ENCODE assay signal across 11 cellular contexts in the genomic region with DNA sequence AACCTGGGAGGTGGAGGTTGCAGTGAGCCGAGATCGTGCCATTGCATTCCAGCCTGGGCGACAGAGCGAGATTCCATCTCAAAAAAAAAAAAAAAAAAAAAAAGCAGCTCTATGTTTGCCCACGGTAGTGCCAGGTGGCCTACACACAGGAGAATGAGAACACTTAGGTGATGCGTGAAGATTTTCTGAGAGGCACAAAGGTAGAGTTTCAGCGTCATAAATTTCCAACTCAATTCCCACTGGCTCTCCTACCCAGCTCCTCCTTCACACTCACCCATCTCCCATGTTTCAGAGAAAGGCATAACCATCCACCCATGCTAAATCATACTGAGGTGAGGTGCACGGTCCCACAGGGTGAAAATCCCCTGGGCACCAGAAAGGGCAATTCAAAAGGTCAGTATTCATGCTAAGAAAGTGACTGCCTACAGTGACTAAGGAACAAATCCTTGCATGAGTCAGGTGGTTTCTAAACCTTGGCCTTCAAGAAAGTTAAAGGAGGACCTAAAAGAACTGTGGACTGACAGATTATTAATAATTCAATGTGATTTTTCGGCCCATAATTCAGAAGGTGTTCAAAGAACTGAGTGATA.
DNase-seq lines count a peak whose midpoint lies in the region; TF ChIP-seq lines count a peak whose summit lies in the region.
"Had no signal": no experiment of that assay in that cellular context is flagged by ENCODE, and none has a peak within 500 bp of the region (broad histone marks: within the 10 kb centered on the region; RNA-seq: fewer than 3 reads in every experiment).

No MANE protein-coding gene starts in this region.

- H3K27ac ChIP-seq in 22Rv1 (peak overlapping the region; percentile 30; the same call in 1 of the 2 replicates), RWPE1 (peak overlapping the region; percentile 99)
- H3K27ac ChIP-seq: adrenal gland, esophagus muscularis mucosa had no signal

- CTCF ChIA-PET in RWPE1 (lab: Yijun Ruan, JAX): interaction anchor here (1.7 kb wide), 1 partner anchor 53 kb away, joined by 5 read pairs; no protein-coding TSS in a partner anchor

- TF ChIP-seq CTCF in 22Rv1 (IDR thresholded peaks at IDR 0.05): no peak
- no peak for TF ChIP-seq CTCF in GM12865 (IDR thresholded peaks at IDR 0.05; ENCODE audit: insufficient read depth, low read depth, low read length, missing control alignments)
- no peak for TF ChIP-seq CTCF in RWPE1 (conservative IDR thresholded peaks at IDR 0.05; ENCODE audit: low read depth)

- DNase-seq in GM12865 (ENCODE audit: low read depth) (peak; percentile 68), RWPE1 (ENCODE audit: low spot score) (no peak), iris pigment epithelial cell (ENCODE audit: low read depth) (peak; percentile 58), NCI-H774 (lab: John Stamatoyannopoulos, UW) (no peak), NCI-H1930 (lab: John Stamatoyannopoulos, UW) (no peak), NCI-H128 (lab: John Stamatoyannopoulos, UW; ENCODE audit: unreplicated experiment) (no peak)
- DNase-seq in NK-92 treated with Interleukin-12 subunit alpha and Interleukin-12 subunit beta, amount 100 ng/mL, for 24 hours (lab: John Stamatoyannopoulos, UW): no peak
- DNase-seq: adrenal gland, C1 segment of cervical spinal cord had no signal

- POLR2A ChIA-PET in RWPE1 (lab: Yijun Ruan, JAX; ENCODE audit: low non-redundant PET): interaction anchor here (0.7 to 1.0 kb wide), 4 partner anchors 8 to 140 kb away, joined by 3 to 6 read pairs (median 4); no protein-coding TSS in a partner anchor

- no peak overlapping the region for H3K4me3 ChIP-seq in GM12865 (ENCODE audit: low read depth, low read length)
- H3K4me3 ChIP-seq: adrenal gland, esophagus muscularis mucosa had no signal

Comparison
In these comparisons a context has a peak if more than half of its experiments do, and no peak if none do; other contexts are left out.
1. DNase-seq: peak in GM12865 (single experiment) and iris pigment epithelial cell (single experiment); none in RWPE1 (single experiment), NCI-H774 (single experiment), NK-92 treated with Interleukin-12 subunit alpha and Interleukin-12 subunit beta, amount 100 ng/mL, for 24 hours (single experiment), NCI-H1930 (0 of 2) and NCI-H128 (single experiment).